In genomic region chr12:66154776-66155175, GRCh38 we compare ENCODE assay signal across 19 cellular contexts. TPM values are rescaled to one million over a fixed set of nuclear protein-coding genes. Genes with fewer than 3 reads are reported as not detected.
DNase-seq lines count a peak whose midpoint lies in the region; ATAC-seq, FAIRE-seq and TF ChIP-seq lines count a peak whose summit lies in the region.
"Had no signal": no experiment of that assay in that cellular context is flagged by ENCODE, and none has a peak within 500 bp of the region (broad histone marks: within the 10 kb centered on the region; RNA-seq: fewer than 3 reads in every experiment).

No MANE protein-coding gene starts in this region.

- POLR2A ChIA-PET in activated CD4-positive, alpha-beta memory T cell treated with anti-CD3 and anti-CD28 coated beads, Interleukin-2, amount 10 ng/mL, durations not matched to agents 7 days and 5 days (lab: Charles Lee): no interaction called here

- H3K27me3 ChIP-seq in MG63 (no peaks in the 10 kb centered on the region), brain microvascular endothelial cell (replicated peaks) (no peaks in the 10 kb centered on the region)

- peak; percentile 18 for DNase-seq in AG20443 (ENCODE audit: low spot score)
- no peak for DNase-seq in H54 (ENCODE audit: insufficient read length, low spot score)
- DNase-seq in dermis blood vessel endothelial cell: peak; percentile 17
- DNase-seq in omental fat pad (ENCODE audit: low spot score): no peak
- no peak for DNase-seq in activated CD4-positive, alpha-beta memory T cell treated with anti-CD3 and anti-CD28 coated beads, Interleukin-2, amount 10 ng/mL, durations not matched to agents 7 days and 5 days
- DNase-seq in MG63: no peak
- DNase-seq in brain microvascular endothelial cell: no peak
- DNase-seq: activated CD4-positive, alpha-beta memory T cell treated with anti-CD3 and anti-CD28 coated beads for 36 hours; activated naive CD4-positive, alpha-beta T cell treated with anti-CD3 and anti-CD28 coated beads, Interleukin-2, amount 10 ng/mL, durations not matched to agents 7 days and 5 days; Calu3; KBM-7; left colon; NCI-H1105; NCI-H526; SHP77 treated with DMSO at 0.1 percent for 48 hours had no signal

- no peaks in the 10 kb centered on the region for H3K9me3 ChIP-seq in MG63
- H3K9me3 ChIP-seq: thoracic aorta had no signal

- in situ Hi-C loops in brain microvascular endothelial cell (cut with HindIII; ENCODE audit: low pct_ligation_motif_present, low sequenced_read_pairs): no loop called here

- no peaks in the 10 kb centered on the region for H3K9me3 Mint-ChIP-seq in activated CD4-positive, alpha-beta memory T cell treated with anti-CD3 and anti-CD28 coated beads, Interleukin-2, amount 10 ng/mL, durations not matched to agents 7 days and 5 days
- H3K9me3 Mint-ChIP-seq: activated CD4-positive, alpha-beta memory T cell treated with anti-CD3 and anti-CD28 coated beads for 36 hours; activated naive CD4-positive, alpha-beta T cell treated with anti-CD3 and anti-CD28 coated beads, Interleukin-2, amount 10 ng/mL, durations not matched to agents 7 days and 5 days had no signal

- H3K4me1 Mint-ChIP-seq in activated CD4-positive, alpha-beta memory T cell treated with anti-CD3 and anti-CD28 coated beads, Interleukin-2, amount 10 ng/mL, durations not matched to agents 7 days and 5 days: peaks cover 2% of the 10 kb centered on the region
- H3K4me1 Mint-ChIP-seq: brain had no signal

- ATAC-seq in omental fat pad (ENCODE audit: low FRiP score): peak; percentile 43
- ATAC-seq: left colon had no signal

- no peak overlapping the region for H3K4me3 ChIP-seq in MG63
- no peak overlapping the region for H3K4me3 ChIP-seq in brain microvascular endothelial cell (ENCODE audit: low read depth, low read length)
- H3K4me3 ChIP-seq: thoracic aorta had no signal

- no peak overlapping the region for H3K27ac ChIP-seq in brain microvascular endothelial cell
- H3K27ac ChIP-seq: VCaP had no signal

- peak; percentile 67 for FAIRE-seq in H54 (lab: Jason Lieb, UNC)

- TF ChIP-seq CTCF in omental fat pad (IDR thresholded peaks at IDR 0.05) (no peak), brain microvascular endothelial cell (IDR thresholded peaks at IDR 0.05; ENCODE audit: low read depth, low read length, missing control alignments) (no peak)

- H3K36me3 ChIP-seq in MG63: peaks cover 18% of the 10 kb centered on the region
- H3K36me3 ChIP-seq in brain microvascular endothelial cell (replicated peaks): peaks cover 5% of the 10 kb centered on the region

- peaks cover 38% of the 10 kb centered on the region for H3K36me3 Mint-ChIP-seq in activated CD4-positive, alpha-beta memory T cell treated with anti-CD3 and anti-CD28 coated beads, Interleukin-2, amount 10 ng/mL, durations not matched to agents 7 days and 5 days (ENCODE audit: low read depth)

- H3K4me3 Mint-ChIP-seq in activated CD4-positive, alpha-beta memory T cell treated with anti-CD3 and anti-CD28 coated beads, Interleukin-2, amount 10 ng/mL, durations not matched to agents 7 days and 5 days: no peak overlapping the region
- H3K4me3 Mint-ChIP-seq: activated CD4-positive, alpha-beta memory T cell treated with anti-CD3 and anti-CD28 coated beads for 36 hours; activated naive CD4-positive, alpha-beta T cell treated with anti-CD3 and anti-CD28 coated beads, Interleukin-2, amount 10 ng/mL, durations not matched to agents 7 days and 5 days; brain; neural crest cell had no signal

- CTCF ChIA-PET in activated CD4-positive, alpha-beta memory T cell treated with anti-CD3 and anti-CD28 coated beads, Interleukin-2, amount 10 ng/mL, durations not matched to agents 7 days and 5 days (lab: Charles Lee): no interaction called here

- no peaks in the 10 kb centered on the region for H3K27me3 Mint-ChIP-seq in activated CD4-positive, alpha-beta memory T cell treated with anti-CD3 and anti-CD28 coated beads, Interleukin-2, amount 10 ng/mL, durations not matched to agents 7 days and 5 days
- H3K27me3 Mint-ChIP-seq: activated CD4-positive, alpha-beta memory T cell treated with anti-CD3 and anti-CD28 coated beads for 36 hours; activated naive CD4-positive, alpha-beta T cell treated with anti-CD3 and anti-CD28 coated beads, Interleukin-2, amount 10 ng/mL, durations not matched to agents 7 days and 5 days; brain had no signal

- H3K27ac Mint-ChIP-seq in activated CD4-positive, alpha-beta memory T cell treated with anti-CD3 and anti-CD28 coated beads, Interleukin-2, amount 10 ng/mL, durations not matched to agents 7 days and 5 days: no peak overlapping the region
- H3K27ac Mint-ChIP-seq: activated CD4-positive, alpha-beta memory T cell treated with anti-CD3 and anti-CD28 coated beads for 36 hours; activated naive CD4-positive, alpha-beta T cell treated with anti-CD3 and anti-CD28 coated beads, Interleukin-2, amount 10 ng/mL, durations not matched to agents 7 days and 5 days; brain had no signal

- no peak for TF ChIP-seq POLR2A in H54 (IDR thresholded peaks at IDR 0.05; ENCODE audit: low read depth, low read length)

RNA-seq across cellular contexts. Expression of gene TMBIM4, which starts 15.0 kb away (rescaled TPM):
- total RNA-seq in dermis blood vessel endothelial cell: 78.9 and 142 TPM in 2 replicates
- total RNA-seq in omental fat pad: 100 to 1,000 TPM; 137 to 231 (median 209) TPM
- total RNA-seq in activated CD4-positive, alpha-beta memory T cell treated with anti-CD3 and anti-CD28 coated beads, Interleukin-2, amount 10 ng/mL, durations not matched to agents 7 days and 5 days: 10 to 100 TPM; 80.5 to 82.8 TPM
- 16.4 and 23.3 TPM in 2 replicates for total RNA-seq in MG63 (2014; rRNA removed; shearing (Covaris generic); ENCODE audit: low replicate concordance)

RNA-seq across cellular contexts. Expression of gene LLPH, which starts 24.2 kb away (rescaled TPM):
- total RNA-seq in dermis blood vessel endothelial cell (3.4 and 16.7 TPM in 2 replicates), omental fat pad (10 to 100 TPM in 1 of 4 donors, 1 to 10 TPM in 3; 6.8 to 10.1 (median 7.6) TPM)
- total RNA-seq in activated CD4-positive, alpha-beta memory T cell treated with anti-CD3 and anti-CD28 coated beads, Interleukin-2, amount 10 ng/mL, durations not matched to agents 7 days and 5 days: 10 to 100 TPM; 30.0 to 33.3 TPM
- 14.1 and 14.2 TPM in 2 replicates for total RNA-seq in MG63 (2014; rRNA removed; shearing (Covaris generic); ENCODE audit: low replicate concordance)

RNA-seq across cellular contexts. Expression of gene IRAK3, which starts 34.2 kb away (rescaled TPM):
- total RNA-seq in dermis blood vessel endothelial cell (17.1 and 19.2 TPM in 2 replicates), omental fat pad (100 to 1,000 TPM in 1 of 4 donors, 10 to 100 TPM in 3; 62.3 to 136 (median 76.2) TPM)
- 1 to 10 TPM; 1.0 to 1.8 TPM for total RNA-seq in activated CD4-positive, alpha-beta memory T cell treated with anti-CD3 and anti-CD28 coated beads, Interleukin-2, amount 10 ng/mL, durations not matched to agents 7 days and 5 days
- 2.3 and 4.6 TPM in 2 replicates for total RNA-seq in MG63 (2014; rRNA removed; shearing (Covaris generic); ENCODE audit: low replicate concordance)

Comparison
In these comparisons a context has a peak if more than half of its experiments do, and no peak if none do; other contexts are left out.
1. DNase-seq: peak in AG20443 (single experiment) and dermis blood vessel endothelial cell (single experiment); none in H54 (single experiment), omental fat pad (single experiment), activated CD4-positive, alpha-beta memory T cell treated with anti-CD3 and anti-CD28 coated beads, Interleukin-2, amount 10 ng/mL, durations not matched to agents 7 days and 5 days (single experiment), MG63 (single experiment) and brain microvascular endothelial cell (single experiment).